ENCODE assay signal across 7 cellular contexts in genomic region chr3:139718415-139718814, GRCh38. TPM values are rescaled to one million over a fixed set of nuclear protein-coding genes. Genes with fewer than 3 reads are reported as not detected.
A peak's percentile ranks its signal among the peaks of the same experiment; 100 is the strongest.
DNase-seq lines count a peak whose midpoint lies in the region; ATAC-seq and TF ChIP-seq lines count a peak whose summit lies in the region.

No MANE protein-coding gene starts in this region.

- CTCF ChIA-PET in naive thymus-derived CD4-positive, alpha-beta T cell (lab: Charles Lee) = no interaction called here

- H3K9me3 Mint-ChIP-seq in progenitor cell of endocrine pancreas (ENCODE audit: low read depth) = no peaks in the 10 kb centered on the region
- H3K9me3 Mint-ChIP-seq in naive thymus-derived CD4-positive, alpha-beta T cell = no peaks in the 10 kb centered on the region

- in situ Hi-C loops in GM23248 (cut with MboI) = no loop called here

- no peak overlapping the region for H3K4me3 Mint-ChIP-seq in progenitor cell of endocrine pancreas (ENCODE audit: low read depth)
- no peak overlapping the region for H3K4me3 Mint-ChIP-seq in naive thymus-derived CD4-positive, alpha-beta T cell

- H3K27me3 Mint-ChIP-seq in progenitor cell of endocrine pancreas = peaks cover 15% of the 10 kb centered on the region
- peaks cover 4 to 13% (median 9%) of the 10 kb centered on the region in 5 donors for H3K27me3 Mint-ChIP-seq in naive thymus-derived CD4-positive, alpha-beta T cell

- H3F3A ChIP-seq in GM23248 (ENCODE audit: insufficient read depth) = no peaks in the 10 kb centered on the region

- POLR2A ChIA-PET in naive thymus-derived CD4-positive, alpha-beta T cell (lab: Charles Lee) = no interaction called here

- H3K4me1 Mint-ChIP-seq in progenitor cell of endocrine pancreas (ENCODE audit: low read depth) = peaks cover 3% of the 10 kb centered on the region
- H3K4me1 Mint-ChIP-seq in naive thymus-derived CD4-positive, alpha-beta T cell = peaks cover 0 to 1% (median 0%) of the 10 kb centered on the region in 7 donors

- H3K27ac Mint-ChIP-seq in progenitor cell of endocrine pancreas = no peak overlapping the region
- H3K27ac Mint-ChIP-seq in naive thymus-derived CD4-positive, alpha-beta T cell = no peak overlapping the region

- ATAC-seq in GM21381 (IDR thresholded peaks at IDR 0.05; ENCODE audit: unreplicated experiment) = no peak
- no peak for ATAC-seq in naive thymus-derived CD4-positive, alpha-beta T cell

- WGBS in GM23248 (ENCODE audit: low coverage in 1 of 2, low lambda C conversion rate in 2 of 2, missing lambda C conversion rate in 2 of 2), 2 experiments = 20 to 21% methylated on average over 3 of the region's 3 CpGs

- TF ChIP-seq CTCF in fibroblast of villous mesenchyme (IDR thresholded peaks at IDR 0.05; ENCODE audit: insufficient read depth, low read depth, low read length) = peak; percentile 71
- TF ChIP-seq CTCF in progenitor cell of endocrine pancreas (IDR thresholded peaks at IDR 0.05; ENCODE audit: unreplicated experiment) = peak; percentile 59

- DNase-seq in GM23248 = peak; percentile 55
- peak; percentile 86 for DNase-seq in NCI-H69 (lab: John Stamatoyannopoulos, UW)
- DNase-seq in fibroblast of villous mesenchyme (ENCODE audit: low read depth) = peak; percentile 38
- DNase-seq in progenitor cell of endocrine pancreas (ENCODE audit: low spot score, unreplicated experiment) = peak; percentile 21
- DNase-seq in NCI-H2029 (lab: John Stamatoyannopoulos, UW) = no peak
- DNase-seq in naive thymus-derived CD4-positive, alpha-beta T cell = no peak

- intact Hi-C loops in naive thymus-derived CD4-positive, alpha-beta T cell (cut with micrococcal nuclease) = no loop called here

- no peaks in the 10 kb centered on the region for H3K36me3 Mint-ChIP-seq in progenitor cell of endocrine pancreas (ENCODE audit: insufficient read depth)
- H3K36me3 Mint-ChIP-seq in naive thymus-derived CD4-positive, alpha-beta T cell = no peaks in the 10 kb centered on the region

- H3K27me3 ChIP-seq in GM23248 (replicated peaks; ENCODE audit: insufficient read depth) = 0 out of 2 replicates have a peak, but pooled peaks cover 3% of the 10 kb centered on the region
- no peaks in the 10 kb centered on the region for H3K27me3 ChIP-seq in naive thymus-derived CD4-positive, alpha-beta T cell (ENCODE audit: control insufficient read depth in 2 of 2, insufficient read depth in 2 of 2, low read length in 2 of 2)

- no peaks in the 10 kb centered on the region for H3K36me3 ChIP-seq in GM23248 (ENCODE audit: low read depth)
- no peaks in the 10 kb centered on the region for H3K36me3 ChIP-seq in naive thymus-derived CD4-positive, alpha-beta T cell (ENCODE audit: control insufficient read depth in 2 of 3, insufficient read depth in 3 of 3, low read length in 3 of 3)

- no peaks in the 10 kb centered on the region for H4K20me1 ChIP-seq in GM23248 (ENCODE audit: insufficient read depth)

- H3K27ac ChIP-seq in GM23248 = no peak overlapping the region
- H3K27ac ChIP-seq in naive thymus-derived CD4-positive, alpha-beta T cell (ENCODE audit: low read depth, low read length) = no peak overlapping the region

- H3K9me3 ChIP-seq in GM23248 (ENCODE audit: low read depth) = no peaks in the 10 kb centered on the region
- no peaks in the 10 kb centered on the region for H3K9me3 ChIP-seq in naive thymus-derived CD4-positive, alpha-beta T cell (ENCODE audit: control insufficient read depth in 2 of 3, low read length in 3 of 3)

- no peaks in the 10 kb centered on the region for H3K4me1 ChIP-seq in GM23248 (ENCODE audit: insufficient read depth)
- no peaks in the 10 kb centered on the region for H3K4me1 ChIP-seq in naive thymus-derived CD4-positive, alpha-beta T cell (ENCODE audit: control insufficient read depth in 2 of 2, insufficient read depth in 2 of 2, low read length in 2 of 2)

- no peaks in the 10 kb centered on the region for H3K79me2 ChIP-seq in GM23248 (ENCODE audit: insufficient read depth)

- H3K9me2 ChIP-seq in GM23248 (ENCODE audit: insufficient read depth) = no peaks in the 10 kb centered on the region

- H3K4me3 ChIP-seq in GM23248 (no peak overlapping the region), fibroblast of villous mesenchyme (ENCODE audit: low read depth, low read length) (no peak overlapping the region)
- H3K4me3 ChIP-seq in naive thymus-derived CD4-positive, alpha-beta T cell (ENCODE audit: low read length) = no peak overlapping the region

- no peak overlapping the region for H2AFZ ChIP-seq in GM23248

- no peak overlapping the region for H3K9ac ChIP-seq in GM23248

- no peak overlapping the region for H3K4me2 ChIP-seq in GM23248 (ENCODE audit: unreplicated experiment)

RNA-seq across cellular contexts. Expression of gene NMNAT3, which starts 40.6 kb away (rescaled TPM):
- not detected in 2 replicates for total RNA-seq in GM23248 (2014; rRNA removed; shearing (Covaris generic))
- not detected in 2 replicates for polyA plus RNA-seq in GM23248 (2016; fragmentation: Nextera tagmentation; extraction: Ambion mirVana)
- total RNA-seq in fibroblast of villous mesenchyme (0.64 and 0.86 TPM in 2 replicates), progenitor cell of endocrine pancreas (3.5 and 4.5 TPM in 2 replicates)
- 1 to 10 TPM in 4 of 5 experiments, under 1 TPM in 1; 0.56 to 7.4 (median 4.5) TPM for total RNA-seq in naive thymus-derived CD4-positive, alpha-beta T cell
- 1 to 10 TPM; 5.6 to 7.7 TPM for polyA plus RNA-seq in naive thymus-derived CD4-positive, alpha-beta T cell

Comparison
In these comparisons a context has a peak if more than half of its experiments do, and no peak if none do; other contexts are left out.
1. DNase-seq: peak in GM23248 (single experiment), NCI-H69 (single experiment), fibroblast of villous mesenchyme (single experiment) and progenitor cell of endocrine pancreas (single experiment); none in NCI-H2029 (single experiment) and naive thymus-derived CD4-positive, alpha-beta T cell (0 of 9).